ENCODE assay signal across 9 cellular contexts in genomic region chr7:48296976-48297375, GRCh38.
"Had no signal": no experiment of that assay in that cellular context is flagged by ENCODE, and none has a peak within 500 bp of the region (broad histone marks: within the 10 kb centered on the region; RNA-seq: fewer than 3 reads in every experiment).

No MANE protein-coding gene starts in this region.

- DNase-seq: GM23248, GOT3, H7, HFFc6, IMR-90, KG1 had no signal

- H3K4me3 Mint-ChIP-seq: HFFc6 had no signal

- ATAC-seq: HCT116, K562 had no signal

- H2AFZ ChIP-seq: GM23248 had no signal

- H3K27ac ChIP-seq: GM23248 had no signal

- H3K27ac Mint-ChIP-seq: HFFc6 had no signal

- H3K36me3 ChIP-seq: HAP-1 had no signal

- H3K9me3 ChIP-seq: HAP-1 had no signal

- H3K9me3 Mint-ChIP-seq: HFFc6 had no signal

- H3K9ac ChIP-seq: GM23248 had no signal

- H3K4me3 ChIP-seq: GM23248, HAP-1, K562 had no signal
